Comparison of ENCODE assay signal across 1 cellular context in the genomic region with DNA sequence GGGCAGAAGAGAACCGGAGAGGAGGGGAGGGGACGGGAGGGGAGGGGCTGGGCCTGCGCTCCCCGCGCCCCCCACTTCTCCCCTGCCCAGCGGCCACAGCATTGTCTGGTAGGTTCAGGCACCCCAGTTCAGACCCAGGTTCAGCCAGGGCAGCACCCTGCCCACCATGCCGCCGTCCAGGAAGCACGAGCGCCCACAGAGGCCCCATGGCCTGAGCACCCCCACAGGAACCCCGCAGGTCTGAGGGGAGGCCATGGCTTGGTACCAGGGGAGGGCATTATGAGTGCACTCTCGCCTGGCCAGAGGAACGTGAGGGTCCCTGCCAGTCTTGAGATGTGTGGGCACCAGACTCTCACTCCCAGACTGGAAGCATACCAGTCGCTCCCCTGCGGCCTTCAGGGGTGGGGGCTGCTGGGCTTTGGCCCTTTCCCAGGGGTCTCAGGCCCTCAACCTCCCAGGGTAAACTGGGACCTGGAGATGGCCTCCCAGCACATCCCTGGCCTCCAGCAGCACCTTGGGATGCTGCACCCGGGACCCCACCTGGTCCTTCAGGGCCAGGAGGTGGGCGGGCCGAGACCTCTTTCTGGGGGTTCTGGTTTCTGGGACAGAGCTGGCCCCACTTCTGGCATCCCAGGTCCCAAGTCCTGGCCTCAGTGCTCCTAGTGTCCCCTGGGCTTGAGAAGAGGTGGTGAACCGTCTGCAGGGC.
TF ChIP-seq lines count a peak whose summit lies in the region.

No MANE protein-coding gene starts in this region.

TF ChIP-seq in A549, 52 proteins besides CTCF, POLR2A, EP300 and RAD21:
- TF ChIP-seq CBX2 (IDR thresholded peaks at IDR 0.05; ENCODE audit: borderline replicate concordance, low read depth) (no peak), CBX8 (IDR thresholded peaks at IDR 0.05) (no peak), GATA3 (IDR thresholded peaks at IDR 0.05; ENCODE audit: borderline replicate concordance) (no peak), ZC3H11A (IDR thresholded peaks at IDR 0.05) (no peak), FOSB (CRISPR knock-in tag; IDR thresholded peaks at IDR 0.05) (no peak), ZNF302 (CRISPR knock-in tag; IDR thresholded peaks at IDR 0.05) (no peak), RARB (CRISPR knock-in tag; IDR thresholded peaks at IDR 0.05) (no peak), RCOR1 (IDR thresholded peaks at IDR 0.05; ENCODE audit: low read depth, low read length) (no peak), BHLHE40 (IDR thresholded peaks at IDR 0.05; ENCODE audit: low read depth, low read length) (no peak), CHD2 (IDR thresholded peaks at IDR 0.05; ENCODE audit: low read length, partially characterized antibody) (no peak), HDAC2 (IDR thresholded peaks at IDR 0.05) (no peak), FOXS1 (CRISPR knock-in tag; IDR thresholded peaks at IDR 0.05) (no peak), ZFP36 (IDR thresholded peaks at IDR 0.05; ENCODE audit: borderline replicate concordance, partially characterized antibody) (no peak), ELK1 (IDR thresholded peaks at IDR 0.05; ENCODE audit: low read depth, low read length) (no peak), RFX5 (IDR thresholded peaks at IDR 0.05) (no peak), KDM5A (IDR thresholded peaks at IDR 0.05) (no peak), RNF2 (IDR thresholded peaks at IDR 0.05; ENCODE audit: borderline replicate concordance, low read depth) (no peak), NR3C1 (IDR thresholded peaks at IDR 0.05) (no peak)
